Comparison of ENCODE assay signal across 16 cellular contexts in the genomic region with DNA sequence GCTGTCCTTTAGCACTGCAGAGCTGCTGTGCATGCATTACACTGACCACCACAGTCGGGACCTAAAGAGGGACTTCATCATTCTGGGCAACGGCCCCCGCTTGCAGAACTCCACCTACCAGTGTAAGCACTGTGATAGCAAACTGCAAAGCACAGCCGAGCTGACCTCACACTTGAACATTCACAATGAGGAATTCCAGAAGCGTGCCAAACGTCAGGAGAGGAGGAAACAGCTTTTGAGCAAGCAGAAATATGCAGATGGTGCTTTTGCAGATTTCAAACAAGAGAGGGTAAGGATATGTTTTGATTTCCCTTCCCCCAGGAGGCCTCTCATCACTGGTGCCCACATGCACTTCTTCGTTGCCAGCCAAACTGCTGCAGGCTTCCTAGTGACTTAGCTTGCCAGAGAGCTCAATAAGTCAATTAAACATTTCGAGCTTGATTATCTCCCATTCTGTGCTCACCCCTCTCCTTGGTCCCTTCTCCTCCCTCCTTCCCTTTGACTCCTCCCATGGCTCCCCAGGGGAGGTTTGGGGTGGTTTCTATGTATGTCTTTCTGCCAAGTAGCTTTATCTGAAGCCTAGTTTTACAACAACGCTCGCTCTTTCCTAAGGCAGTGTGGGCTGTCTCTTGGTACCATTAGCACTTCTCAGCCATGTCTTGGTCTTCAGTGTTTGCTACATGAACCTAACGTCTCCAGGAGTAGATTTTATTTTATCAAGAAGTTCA.
A peak's percentile ranks its signal among the peaks of the same experiment; 100 is the strongest.
DNase-seq lines count a peak whose midpoint lies in the region; ATAC-seq, FAIRE-seq and TF ChIP-seq lines count a peak whose summit lies in the region.
"Had no signal": no experiment of that assay in that cellular context is flagged by ENCODE, and none has a peak within 500 bp of the region (broad histone marks: within the 10 kb centered on the region; RNA-seq: fewer than 3 reads in every experiment).

No MANE protein-coding gene starts in this region.

- intact Hi-C loops in endothelial cell of umbilical vein (cut with micrococcal nuclease) (no loop called here), right cardiac atrium (cut with DNase I) (loop anchor here in 3 of 4 donors (5.0 to 10.0 kb wide), 2 partner anchors 65 to 67 kb away; a partner anchor contains a TSS), tibial artery (cut with DNase I; ENCODE audit: low total_unique reads) (no loop called here)

- no peaks in the 10 kb centered on the region for H3K79me2 ChIP-seq in endothelial cell of umbilical vein (ENCODE audit: control insufficient read depth, insufficient read depth, low read length)

- no peak overlapping the region for H3K4me2 ChIP-seq in endothelial cell of umbilical vein (ENCODE audit: insufficient read depth, low read length)
- H3K4me2 ChIP-seq: BLaER1 had no signal

- H3K27ac Mint-ChIP-seq in activated T-helper 17 cell treated with anti-CD3 and anti-CD28 coated beads, Interleukin-2, amount 50 U/mL, for 72 hours, result no peak overlapping the region
- H3K27ac Mint-ChIP-seq: activated CD4-positive, alpha-beta T cell treated with anti-CD3 and anti-CD28 coated beads for 36 hours had no signal

- H3K9me3 ChIP-seq in endothelial cell of umbilical vein (replicated peaks; ENCODE audit: control insufficient read depth, insufficient read depth, low read length) (no peaks in the 10 kb centered on the region), right cardiac atrium (ENCODE audit: control insufficient read depth, low read length) (no peaks in the 10 kb centered on the region), tibial artery (no peaks in the 10 kb centered on the region)
- H3K9me3 ChIP-seq: ascending aorta, suprapubic skin had no signal

- H3K27me3 ChIP-seq in endothelial cell of umbilical vein (ENCODE audit: control insufficient read depth in 2 of 2, insufficient read depth in 2 of 2, low read length in 2 of 2), result no peaks in the 10 kb centered on the region
- no peaks in the 10 kb centered on the region for H3K27me3 ChIP-seq in right cardiac atrium (ENCODE audit: control insufficient read depth, insufficient read depth)
- no peaks in the 10 kb centered on the region for H3K27me3 ChIP-seq in tibial artery
- H3K27me3 ChIP-seq: ascending aorta, BLaER1, foreskin keratinocyte, suprapubic skin had no signal

- TF ChIP-seq CTCF in VCaP (conservative IDR thresholded peaks at IDR 0.05) (no peak), endothelial cell of umbilical vein (IDR thresholded peaks at IDR 0.05; ENCODE audit: extremely low read depth in 1 of 2, insufficient read depth in 1 of 2, low read depth in 1 of 2, low read length in 2 of 2) (no peak), tibial artery (IDR thresholded peaks at IDR 0.05) (no peak)

- peaks cover 5 to 19% of the 10 kb centered on the region in 2 experiments for H3K36me3 ChIP-seq in endothelial cell of umbilical vein (ENCODE audit: control insufficient read depth in 2 of 2, extremely low read depth in 1 of 2, insufficient read depth in 2 of 2, low read length in 2 of 2)
- peaks cover 17 to 79% (median 38%) of the 10 kb centered on the region in 3 donors for H3K36me3 ChIP-seq in tibial artery

- no peaks in the 10 kb centered on the region for H3K27me3 Mint-ChIP-seq in activated T-helper 17 cell treated with anti-CD3 and anti-CD28 coated beads, Interleukin-2, amount 50 U/mL, for 72 hours
- H3K27me3 Mint-ChIP-seq: activated CD4-positive, alpha-beta T cell treated with anti-CD3 and anti-CD28 coated beads for 36 hours had no signal

- WGBS in right cardiac atrium, result 15% methylated on average over 11 of the region's 11 CpGs

- no peaks in the 10 kb centered on the region for H3K9me1 ChIP-seq in endothelial cell of umbilical vein (replicated peaks; ENCODE audit: control insufficient read depth, extremely low read depth, insufficient read depth, low read length)

- CTCF ChIA-PET in endothelial cell of umbilical vein (lab: Charles Lee), result interaction anchor here (1.4 kb wide), 1 partner anchor 8 kb away, joined by 4 read pairs; no protein-coding TSS in a partner anchor

- H2AFZ ChIP-seq in endothelial cell of umbilical vein (ENCODE audit: low read depth, low read length), result no peak overlapping the region

- H3K4me3 ChIP-seq in endothelial cell of umbilical vein (replicated peaks in 1 of 3; ENCODE audit: insufficient read depth in 1 of 3, low read depth in 1 of 3, low read length in 3 of 3) (no peak overlapping the region), right cardiac atrium (ENCODE audit: low read length) (no peak overlapping the region), tibial artery (no peak overlapping the region)
- H3K4me3 ChIP-seq: ascending aorta, BLaER1, suprapubic skin had no signal

- H3K27ac ChIP-seq in VCaP (peak overlapping the region; percentile 25), endothelial cell of umbilical vein (ENCODE audit: insufficient read depth, low read depth, low read length) (no peak overlapping the region), right cardiac atrium (ENCODE audit: low read length) (peak overlapping the region; percentile 91), tibial artery (no peak overlapping the region)
- H3K27ac ChIP-seq: ascending aorta, BLaER1, foreskin keratinocyte, suprapubic skin had no signal

- no peaks in the 10 kb centered on the region for H3K36me3 Mint-ChIP-seq in activated T-helper 17 cell treated with anti-CD3 and anti-CD28 coated beads, Interleukin-2, amount 50 U/mL, for 72 hours (ENCODE audit: low read depth)

- peaks cover 22% of the 10 kb centered on the region for H3K9me3 Mint-ChIP-seq in activated T-helper 17 cell treated with anti-CD3 and anti-CD28 coated beads, Interleukin-2, amount 50 U/mL, for 72 hours

- peak; percentile 76 for DNase-seq in endothelial cell of umbilical vein (ENCODE audit: low read depth, low spot score)
- peak; percentile 52 to 81 (median 72) for DNase-seq in right cardiac atrium
- peak; percentile 40 for DNase-seq in superior temporal gyrus (ENCODE audit: extremely low spot score)
- no peak for DNase-seq in tibial artery
- DNase-seq: activated CD4-positive, alpha-beta T cell treated with anti-CD3 and anti-CD28 coated beads for 36 hours; foreskin keratinocyte; NCI-H187 treated with DMSO at 0.1 percent for 48 hours; NCI-H526 treated with DMSO at 0.1 percent for 48 hours; T1000 had no signal

- H4K20me1 ChIP-seq in endothelial cell of umbilical vein (replicated peaks; ENCODE audit: control insufficient read depth, extremely low read depth, insufficient read depth, low read length), result no peaks in the 10 kb centered on the region
- H4K20me1 ChIP-seq: BLaER1 had no signal

- BruUV-seq in endothelial cell of umbilical vein (replicated peaks; lab: Mats Ljungman, UMichigan), result no TSS peak

- no peak overlapping the region for H3K9ac ChIP-seq in endothelial cell of umbilical vein (replicated peaks; ENCODE audit: extremely low read depth, insufficient read depth, low read length)
- H3K9ac ChIP-seq: BLaER1 had no signal

- H3K4me1 Mint-ChIP-seq in activated T-helper 17 cell treated with anti-CD3 and anti-CD28 coated beads, Interleukin-2, amount 50 U/mL, for 72 hours, result no peaks in the 10 kb centered on the region
- H3K4me1 Mint-ChIP-seq: activated CD4-positive, alpha-beta T cell treated with anti-CD3 and anti-CD28 coated beads for 36 hours had no signal

- POLR2A ChIA-PET in endothelial cell of umbilical vein (lab: Charles Lee), result no interaction called here

- TF ChIP-seq POLR2A in endothelial cell of umbilical vein (IDR thresholded peaks at IDR 0.05; ENCODE audit: low read depth, low read length), result no peak

- dilution Hi-C loops in endothelial cell of umbilical vein (cut with MboI; ENCODE audit: extremely low pct_ligation_motif_present, low sequenced_read_pairs), result no loop called here

- peak; percentile 80 to 87 for ATAC-seq in right cardiac atrium
- ATAC-seq in activated T-helper 17 cell treated with anti-CD3 and anti-CD28 coated beads, Interleukin-2, amount 50 U/mL, for 72 hours (replicated peaks), result no peak
- ATAC-seq in HG03354 (IDR thresholded peaks at IDR 0.05; ENCODE audit: poor library complexity, severe bottlenecking, unreplicated experiment), result no peak
- ATAC-seq: activated CD4-positive, alpha-beta T cell treated with anti-CD3 and anti-CD28 coated beads for 36 hours; foreskin keratinocyte had no signal

- FAIRE-seq in endothelial cell of umbilical vein (lab: Jason Lieb, UNC), result no peak

- no peaks in the 10 kb centered on the region for H3K4me1 ChIP-seq in endothelial cell of umbilical vein (ENCODE audit: control insufficient read depth, extremely low read depth, insufficient read depth, low read length)
- H3K4me1 ChIP-seq in right cardiac atrium (ENCODE audit: control insufficient read depth, insufficient read depth, low read length), result peaks cover 9% of the 10 kb centered on the region
- no peaks in the 10 kb centered on the region for H3K4me1 ChIP-seq in tibial artery
- H3K4me1 ChIP-seq: ascending aorta, BLaER1, foreskin keratinocyte, suprapubic skin had no signal

- H3K4me3 Mint-ChIP-seq in activated T-helper 17 cell treated with anti-CD3 and anti-CD28 coated beads, Interleukin-2, amount 50 U/mL, for 72 hours, result no peak overlapping the region
- H3K4me3 Mint-ChIP-seq: activated CD4-positive, alpha-beta T cell treated with anti-CD3 and anti-CD28 coated beads for 36 hours; neural crest cell had no signal

TF ChIP-seq in endothelial cell of umbilical vein, 7 proteins besides CTCF, POLR2A, EP300 and RAD21:
- TF ChIP-seq JUN (IDR thresholded peaks at IDR 0.05; ENCODE audit: borderline replicate concordance, insufficient read depth, insufficient read length, low read depth) (no peak), EZH2 (IDR thresholded peaks at IDR 0.05; ENCODE audit: borderline replicate concordance, low read depth, low read length, severe bottlenecking) (no peak), FOS (IDR thresholded peaks at IDR 0.05; ENCODE audit: borderline replicate concordance, insufficient read depth, low read length) (no peak), POLR2AphosphoS5 (IDR thresholded peaks at IDR 0.05; ENCODE audit: insufficient read depth, low read depth, low read length) (no peak), GATA2 (IDR thresholded peaks at IDR 0.05; ENCODE audit: insufficient read depth, insufficient read length, low read depth, low read length) (no peak)
- TF ChIP-seq, protein P1, sequence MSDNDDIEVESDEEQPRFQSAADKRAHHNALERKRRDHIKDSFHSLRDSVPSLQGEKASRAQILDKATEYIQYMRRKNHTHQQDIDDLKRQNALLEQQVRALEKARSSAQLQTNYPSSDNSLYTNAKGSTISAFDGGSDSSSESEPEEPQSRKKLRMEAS (IDR thresholded peaks at IDR 0.05; ENCODE audit: insufficient read depth, insufficient read length), result no peak
TF ChIP-seq in endothelial cell of umbilical vein: peak in this region for 0.

Comparison
In these comparisons a context has a peak if more than half of its experiments do, and no peak if none do; other contexts are left out.
1. H3K27ac ChIP-seq: peak in VCaP (single experiment) and right cardiac atrium (single experiment); none in endothelial cell of umbilical vein (single experiment) and tibial artery (0 of 2).
2. DNase-seq: peak in endothelial cell of umbilical vein (single experiment), right cardiac atrium (3 of 3) and superior temporal gyrus (single experiment); none in tibial artery (0 of 2).
3. ATAC-seq: peak in right cardiac atrium (2 of 2); none in activated T-helper 17 cell treated with anti-CD3 and anti-CD28 coated beads, Interleukin-2, amount 50 U/mL, for 72 hours (single experiment) and HG03354 (single experiment).
4. intact Hi-C loops: an anchor here in right cardiac atrium (5.0 to 10.0 kb wide); none called in endothelial cell of umbilical vein and tibial artery.